ENCODE assay signal across 21 cellular contexts in genomic region chr3:128360243-128360642, GRCh38.
A peak's percentile ranks its signal among the peaks of the same experiment; 100 is the strongest.
DNase-seq lines count a peak whose midpoint lies in the region; ATAC-seq and TF ChIP-seq lines count a peak whose summit lies in the region.
"Had no signal": no experiment of that assay in that cellular context is flagged by ENCODE, and none has a peak within 500 bp of the region (broad histone marks: within the 10 kb centered on the region; RNA-seq: fewer than 3 reads in every experiment).

No MANE protein-coding gene starts in this region.

- peaks cover 7 to 58% of the 10 kb centered on the region in 2 experiments; a peak in 1 of 4 replicates for H3K4me1 ChIP-seq in SK-N-SH (ENCODE audit: control insufficient read depth in 1 of 2, insufficient read depth in 2 of 2, low read depth in 1 of 2, low read length in 1 of 2)
- H3K4me1 ChIP-seq in PC-9 (replicated peaks; ENCODE audit: insufficient read depth) = peaks cover 36% of the 10 kb centered on the region
- H3K4me1 ChIP-seq in lower lobe of right lung = no peaks in the 10 kb centered on the region
- peaks cover 7% of the 10 kb centered on the region for H3K4me1 ChIP-seq in smooth muscle cell (ENCODE audit: low read depth)

- WGBS in SK-N-SH (ENCODE audit: low lambda C conversion rate) = 90% methylated on average over 3 of the region's 5 CpGs
- WGBS in smooth muscle cell (ENCODE audit: low lambda C conversion rate) = 51% methylated on average over 5 of the region's 5 CpGs

- no peak overlapping the region for H3K9ac ChIP-seq in SK-N-SH
- no peak overlapping the region for H3K9ac ChIP-seq in smooth muscle cell (ENCODE audit: low read depth)
- H3K9ac ChIP-seq: BLaER1 treated with 17β-estradiol and CSF1 and Interleukin-3, amounts not matched to agents 10 nM and 100 nM had no signal

- no TSS peak for BruUV-seq in PC-9 (replicated peaks; lab: Mats Ljungman, UMichigan)

- H3K4me2 ChIP-seq in SK-N-SH (0 out of 2 replicates have a peak overlapping the region, but pooled peaks have one; percentile 23), PC-9 (peak overlapping the region; percentile 41; the same call in 1 of the 2 replicates), smooth muscle cell (peak overlapping the region; percentile 63)
- H3K4me2 ChIP-seq: BLaER1 treated with 17β-estradiol and CSF1 and Interleukin-3, amounts not matched to agents 10 nM and 100 nM had no signal

- H3K27ac ChIP-seq in SK-N-SH (ENCODE audit: low read depth in 2 of 2, low read length in 1 of 2) (no peak overlapping the region), PC-9 (peak overlapping the region; percentile 26; the same call in 1 of the 2 replicates), lower lobe of right lung (no peak overlapping the region), smooth muscle cell (ENCODE audit: low read depth) (no peak overlapping the region)
- H3K27ac ChIP-seq: BLaER1 treated with 17β-estradiol and CSF1 and Interleukin-3, amounts not matched to agents 10 nM and 100 nM; HL-60 had no signal

- DNase-seq in SK-N-SH (no peak), PC-9 (no peak), lower lobe of right lung (peak; percentile 20), smooth muscle cell (lab: John Stamatoyannopoulos, UW; ENCODE audit: unreplicated experiment) (no peak), ureter (ENCODE audit: low spot score) (no peak)
- DNase-seq in activated CD8-positive, alpha-beta memory T cell treated with anti-CD3 and anti-CD28 coated beads, Interleukin-2, amount 50 U/mL, for 48 hours = no peak
- DNase-seq: Calu3; CD8-positive, alpha-beta T cell; DMS153; GDM1; GOT3; HCEC 1CT; Karpas-422; NCI-H1417; NCI-H187 treated with DMSO at 0.1 percent for 48 hours; NCI-H510A; NK-92 treated with Interleukin-12 subunit alpha and Interleukin-12 subunit beta, amount 100 ng/mL, for 24 hours had no signal

- H3F3A ChIP-seq in SK-N-SH (replicated peaks; ENCODE audit: insufficient read depth) (no peaks in the 10 kb centered on the region), PC-9 (ENCODE audit: insufficient read depth, low read depth) (0 out of 2 replicates have a peak, but pooled peaks cover 5% of the 10 kb centered on the region), smooth muscle cell (ENCODE audit: low read depth) (no peaks in the 10 kb centered on the region)

- no peak for TF ChIP-seq EP300 in SK-N-SH (IDR thresholded peaks at IDR 0.05; ENCODE audit: borderline replicate concordance in 1 of 2, low read depth in 1 of 2, low read length in 1 of 2)

- H3K9me3 ChIP-seq in SK-N-SH (no peaks in the 10 kb centered on the region), PC-9 (ENCODE audit: insufficient read depth, low read depth) (no peaks in the 10 kb centered on the region), lower lobe of right lung (no peaks in the 10 kb centered on the region), smooth muscle cell (replicated peaks; ENCODE audit: low read depth) (no peaks in the 10 kb centered on the region)
- H3K9me3 ChIP-seq: BLaER1 treated with 17β-estradiol and CSF1 and Interleukin-3, amounts not matched to agents 10 nM and 100 nM had no signal

- H2AFZ ChIP-seq in SK-N-SH (ENCODE audit: low read depth) = no peak overlapping the region
- no peak overlapping the region for H2AFZ ChIP-seq in PC-9
- no peak overlapping the region for H2AFZ ChIP-seq in smooth muscle cell (ENCODE audit: low read depth)

- H3K9me2 ChIP-seq in SK-N-SH (no peaks in the 10 kb centered on the region), PC-9 (ENCODE audit: insufficient read depth) (no peaks in the 10 kb centered on the region)

- H3K27me3 ChIP-seq in SK-N-SH (ENCODE audit: insufficient read depth) (no peaks in the 10 kb centered on the region), PC-9 (ENCODE audit: insufficient read depth, low read depth) (no peaks in the 10 kb centered on the region), lower lobe of right lung (ENCODE audit: low read depth) (no peaks in the 10 kb centered on the region), smooth muscle cell (ENCODE audit: low read depth) (no peaks in the 10 kb centered on the region)
- H3K27me3 ChIP-seq: BLaER1 treated with 17β-estradiol and CSF1 and Interleukin-3, amounts not matched to agents 10 nM and 100 nM had no signal

- intact Hi-C loops in PC-9 (cut with micrococcal nuclease; ENCODE audit: unreplicated experiment) = loop anchor here (2.0 kb wide), 1 partner anchor 57 kb away; no protein-coding TSS in a partner anchor
- intact Hi-C loops in lower lobe of right lung (cut with DNase I) = no loop called here

- POLR2A ChIA-PET in SK-N-SH (lab: Yijun Ruan, JAX) = interaction anchor here (0.6 kb wide), 1 partner anchor 49 kb away, joined by 3 read pairs; no protein-coding TSS in a partner anchor
- POLR2A ChIA-PET in PC-9 (lab: Charles Lee; ENCODE audit: unreplicated experiment) = interaction anchor here (0.6 to 0.7 kb wide), 2 partner anchors 12 to 206 kb away, joined by 3 to 7 read pairs; no protein-coding TSS in a partner anchor

- H4K20me1 ChIP-seq in SK-N-SH (ENCODE audit: insufficient read depth) (no peaks in the 10 kb centered on the region), PC-9 (ENCODE audit: insufficient read depth) (no peaks in the 10 kb centered on the region), smooth muscle cell (ENCODE audit: low read depth) (no peaks in the 10 kb centered on the region)

- H3K4me3 ChIP-seq in SK-N-SH (ENCODE audit: low read depth in 2 of 2, low read length in 1 of 2) (no peak overlapping the region), PC-9 (no peak overlapping the region), lower lobe of right lung (no peak overlapping the region), smooth muscle cell (no peak overlapping the region)
- H3K4me3 ChIP-seq: BLaER1 treated with 17β-estradiol and CSF1 and Interleukin-3, amounts not matched to agents 10 nM and 100 nM had no signal

- no peak for TF ChIP-seq CTCF in SK-N-SH (IDR thresholded peaks at IDR 0.05)
- no peak for TF ChIP-seq CTCF in PC-9 (conservative IDR thresholded peaks at IDR 0.05)
- TF ChIP-seq CTCF in lower lobe of right lung (IDR thresholded peaks at IDR 0.05) = no peak
- TF ChIP-seq CTCF in smooth muscle cell (IDR thresholded peaks at IDR 0.05; ENCODE audit: borderline replicate concordance, insufficient read depth, poor library complexity, severe bottlenecking) = no peak

- CTCF ChIA-PET in SK-N-SH (lab: Yijun Ruan, JAX) (interaction anchor here (1.2 to 1.6 kb wide), 3 partner anchors 11 to 224 kb away, joined by 3 to 6 read pairs (median 4); no protein-coding TSS in a partner anchor), PC-9 (lab: Charles Lee) (interaction anchor here (0.6 to 1.4 kb wide), 2 partner anchors 24 to 205 kb away, joined by 3 to 4 read pairs; no protein-coding TSS in a partner anchor)

- no peak for TF ChIP-seq RAD21 in SK-N-SH (IDR thresholded peaks at IDR 0.05; ENCODE audit: low read length)

- H3K79me2 ChIP-seq in SK-N-SH (ENCODE audit: insufficient read depth) (no peaks in the 10 kb centered on the region), PC-9 (ENCODE audit: low read depth) (no peaks in the 10 kb centered on the region), smooth muscle cell (ENCODE audit: low read depth) (no peaks in the 10 kb centered on the region)

- H3K36me3 ChIP-seq in SK-N-SH (replicated peaks in 1 of 2; ENCODE audit: control insufficient read depth in 1 of 2, insufficient read depth in 2 of 2, low read length in 1 of 2) (no peaks in the 10 kb centered on the region), PC-9 (ENCODE audit: low read depth) (no peaks in the 10 kb centered on the region), lower lobe of right lung (peaks cover 12% of the 10 kb centered on the region), smooth muscle cell (ENCODE audit: low read depth) (no peaks in the 10 kb centered on the region)

- ATAC-seq in SK-N-SH treated with all-trans-retinoic acid at 6 μM for 48 hours (no peak), lower lobe of right lung (no peak), GM21529 (IDR thresholded peaks at IDR 0.05; ENCODE audit: unreplicated experiment) (no peak)
- ATAC-seq: CD8-positive, alpha-beta T cell had no signal

TF ChIP-seq in SK-N-SH, 30 proteins besides CTCF, POLR2A, EP300 and RAD21 (continues in another document):
- no peak for TF ChIP-seq RFX5 (IDR thresholded peaks at IDR 0.05; ENCODE audit: low read length)
- TF ChIP-seq SIN3A (IDR thresholded peaks at IDR 0.05; ENCODE audit: borderline replicate concordance, low read depth, low read length) = no peak
- TF ChIP-seq IRF3 (IDR thresholded peaks at IDR 0.05; ENCODE audit: low read depth, low read length) = no peak

TF ChIP-seq in SK-N-SH treated with all-trans-retinoic acid at 6 μM for 48 hours, 23 proteins besides CTCF, POLR2A, EP300 and RAD21 (continues in another document):
- TF ChIP-seq TCF4 (CRISPR knock-in tag; IDR thresholded peaks at IDR 0.05; ENCODE audit: borderline replicate concordance) (no peak), ARNTL (CRISPR knock-in tag; IDR thresholded peaks at IDR 0.05; ENCODE audit: borderline replicate concordance, low read depth) (no peak), ZNF8 (CRISPR knock-in tag; IDR thresholded peaks at IDR 0.05) (no peak), ZNF70 (CRISPR knock-in tag; IDR thresholded peaks at IDR 0.05) (no peak), CSDC2 (CRISPR knock-in tag; IDR thresholded peaks at IDR 0.05) (no peak)
- TF ChIP-seq, protein P1, sequence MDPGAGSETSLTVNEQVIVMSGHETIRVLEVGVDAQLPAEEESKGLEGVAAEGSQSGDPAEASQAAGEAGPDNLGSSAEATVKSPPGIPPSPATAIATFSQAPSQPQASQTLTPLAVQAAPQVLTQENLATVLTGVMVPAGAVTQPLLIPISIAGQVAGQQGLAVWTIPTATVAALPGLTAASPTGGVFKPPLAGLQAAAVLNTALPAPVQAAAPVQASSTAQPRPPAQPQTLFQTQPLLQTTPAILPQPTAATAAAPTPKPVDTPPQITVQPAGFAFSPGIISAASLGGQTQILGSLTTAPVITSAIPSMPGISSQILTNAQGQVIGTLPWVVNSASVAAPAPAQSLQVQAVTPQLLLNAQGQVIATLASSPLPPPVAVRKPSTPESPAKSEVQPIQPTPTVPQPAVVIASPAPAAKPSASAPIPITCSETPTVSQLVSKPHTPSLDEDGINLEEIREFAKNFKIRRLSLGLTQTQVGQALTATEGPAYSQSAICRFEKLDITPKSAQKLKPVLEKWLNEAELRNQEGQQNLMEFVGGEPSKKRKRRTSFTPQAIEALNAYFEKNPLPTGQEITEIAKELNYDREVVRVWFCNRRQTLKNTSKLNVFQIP (CRISPR knock-in tag; IDR thresholded peaks at IDR 0.05; ENCODE audit: borderline replicate concordance, low read depth) = no peak
- TF ChIP-seq, protein P2, sequence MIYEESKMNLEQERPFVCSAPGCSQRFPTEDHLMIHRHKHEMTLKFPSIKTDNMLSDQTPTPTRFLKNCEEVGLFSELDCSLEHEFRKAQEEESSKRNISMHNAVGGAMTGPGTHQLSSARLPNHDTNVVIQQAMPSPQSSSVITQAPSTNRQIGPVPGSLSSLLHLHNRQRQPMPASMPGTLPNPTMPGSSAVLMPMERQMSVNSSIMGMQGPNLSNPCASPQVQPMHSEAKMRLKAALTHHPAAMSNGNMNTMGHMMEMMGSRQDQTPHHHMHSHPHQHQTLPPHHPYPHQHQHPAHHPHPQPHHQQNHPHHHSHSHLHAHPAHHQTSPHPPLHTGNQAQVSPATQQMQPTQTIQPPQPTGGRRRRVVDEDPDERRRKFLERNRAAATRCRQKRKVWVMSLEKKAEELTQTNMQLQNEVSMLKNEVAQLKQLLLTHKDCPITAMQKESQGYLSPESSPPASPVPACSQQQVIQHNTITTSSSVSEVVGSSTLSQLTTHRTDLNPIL (CRISPR knock-in tag; IDR thresholded peaks at IDR 0.05; ENCODE audit: low read depth) = no peak
